Comparison of ENCODE assay signal across 9 cellular contexts in the genomic region with DNA sequence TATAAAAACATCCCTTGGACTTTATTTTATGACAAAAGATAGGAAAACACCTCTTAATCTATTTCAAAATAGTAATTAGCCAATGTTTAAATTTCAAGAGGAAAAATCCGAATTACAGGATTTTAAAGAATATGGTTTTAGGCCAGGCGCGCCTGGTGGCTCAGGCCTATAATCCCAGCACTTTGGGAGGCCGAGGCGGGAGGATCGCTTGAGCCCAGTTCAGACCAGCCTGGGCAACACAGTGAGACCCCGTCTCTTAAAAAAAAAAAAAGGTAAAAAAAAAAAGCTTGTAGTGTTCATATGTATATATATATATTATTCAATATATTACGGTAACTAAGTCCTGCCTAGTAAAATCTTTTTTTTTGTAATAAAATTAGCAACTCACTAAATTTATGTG. TPM values are rescaled to one million over a fixed set of nuclear protein-coding genes. Genes with fewer than 3 reads are reported as not detected.
DNase-seq lines count a peak whose midpoint lies in the region; ATAC-seq, FAIRE-seq and TF ChIP-seq lines count a peak whose summit lies in the region.
"Had no signal": no experiment of that assay in that cellular context is flagged by ENCODE, and none has a peak within 500 bp of the region (broad histone marks: within the 10 kb centered on the region; RNA-seq: fewer than 3 reads in every experiment).

No MANE protein-coding gene starts in this region.

- TF ChIP-seq CTCF in HFF-Myc (IDR thresholded peaks at IDR 0.05; ENCODE audit: low read depth, low read length, missing control alignments) (no peak), right atrium auricular region (IDR thresholded peaks at IDR 0.05) (no peak), smooth muscle cell (IDR thresholded peaks at IDR 0.05; ENCODE audit: borderline replicate concordance, insufficient read depth, poor library complexity, severe bottlenecking) (no peak), CD14-positive monocyte (IDR thresholded peaks at IDR 0.05) (no peak)

- H3K79me2 ChIP-seq in smooth muscle cell (ENCODE audit: low read depth) = peaks cover 64% of the 10 kb centered on the region

- H3K36me3 ChIP-seq in right atrium auricular region (no peaks in the 10 kb centered on the region), smooth muscle cell (ENCODE audit: low read depth) (no peaks in the 10 kb centered on the region)

- peaks cover 14% of the 10 kb centered on the region for H3F3A ChIP-seq in smooth muscle cell (ENCODE audit: low read depth)

- H3K36me3 Mint-ChIP-seq in activated T-helper 1 cell treated with anti-CD3 and anti-CD28 coated beads, Interleukin-12 subunit alpha, Interleukin-12 subunit beta, Interleukin-2, Interleukin-4 antibody, amounts not matched to agents 30 ng/mL and 10 ng/mL and 1 ng/mL, durations not matched to agents 14 hours and 24 hours and 36 hours (ENCODE audit: low read depth) = peaks cover 10% of the 10 kb centered on the region
- peaks cover 0 to 9% of the 10 kb centered on the region in 2 donors for H3K36me3 Mint-ChIP-seq in CD14-positive monocyte

- H3K9me3 ChIP-seq in right atrium auricular region = no peaks in the 10 kb centered on the region
- H3K9me3 ChIP-seq in smooth muscle cell (replicated peaks; ENCODE audit: low read depth) = no peaks in the 10 kb centered on the region

- no peaks in the 10 kb centered on the region for H3K9me3 Mint-ChIP-seq in activated T-helper 1 cell treated with anti-CD3 and anti-CD28 coated beads, Interleukin-12 subunit alpha, Interleukin-12 subunit beta, Interleukin-2, Interleukin-4 antibody, amounts not matched to agents 30 ng/mL and 10 ng/mL and 1 ng/mL, durations not matched to agents 14 hours and 24 hours and 36 hours
- H3K9me3 Mint-ChIP-seq in CD14-positive monocyte = peaks cover 0 to 23% (median 10%) of the 10 kb centered on the region in 7 donors

- 75% methylated on average over 8 of the region's 8 CpGs for WGBS in smooth muscle cell (ENCODE audit: low lambda C conversion rate)

- peaks cover 22% of the 10 kb centered on the region for H3K27me3 Mint-ChIP-seq in activated T-helper 1 cell treated with anti-CD3 and anti-CD28 coated beads, Interleukin-12 subunit alpha, Interleukin-12 subunit beta, Interleukin-2, Interleukin-4 antibody, amounts not matched to agents 30 ng/mL and 10 ng/mL and 1 ng/mL, durations not matched to agents 14 hours and 24 hours and 36 hours (ENCODE audit: insufficient read depth)
- peaks cover 49 to 70% (median 51%) of the 10 kb centered on the region in 3 donors for H3K27me3 Mint-ChIP-seq in CD14-positive monocyte (ENCODE audit: low read depth in 3 of 3)

- peaks cover 49% of the 10 kb centered on the region for H3K4me1 Mint-ChIP-seq in activated T-helper 1 cell treated with anti-CD3 and anti-CD28 coated beads, Interleukin-12 subunit alpha, Interleukin-12 subunit beta, Interleukin-2, Interleukin-4 antibody, amounts not matched to agents 30 ng/mL and 10 ng/mL and 1 ng/mL, durations not matched to agents 14 hours and 24 hours and 36 hours (ENCODE audit: low read depth)
- peaks cover 13% of the 10 kb centered on the region for H3K4me1 Mint-ChIP-seq in CD14-positive monocyte

- H4K20me1 ChIP-seq in smooth muscle cell (ENCODE audit: low read depth) = peaks cover 60% of the 10 kb centered on the region

- FAIRE-seq in frontal cortex (lab: Jason Lieb, UNC) = no peak

- peaks cover 0 to 38% of the 10 kb centered on the region in 2 donors for H3K4me1 ChIP-seq in right atrium auricular region
- H3K4me1 ChIP-seq in smooth muscle cell (ENCODE audit: low read depth) = peaks cover 23% of the 10 kb centered on the region

- H3K9ac ChIP-seq in smooth muscle cell (ENCODE audit: low read depth) = peak overlapping the region; percentile 47

- no peak for ATAC-seq in HG03045 (IDR thresholded peaks at IDR 0.05; ENCODE audit: unreplicated experiment)

- H3K4me3 ChIP-seq in HFF-Myc (replicated peaks; ENCODE audit: low read depth, low read length) (peak overlapping the region; percentile 76), right atrium auricular region (peak overlapping the region; percentile 99 to 100), smooth muscle cell (peak overlapping the region; percentile 67)

- no peak overlapping the region for H2AFZ ChIP-seq in smooth muscle cell (ENCODE audit: low read depth)

- DNase-seq in HFF-Myc (ENCODE audit: extremely low read depth, low read depth) = no peak
- no peak for DNase-seq in activated T-helper 1 cell treated with anti-CD3 and anti-CD28 coated beads, Interleukin-12 subunit alpha, Interleukin-12 subunit beta, Interleukin-2, Interleukin-4 antibody, amounts not matched to agents 30 ng/mL and 10 ng/mL and 1 ng/mL, durations not matched to agents 14 hours and 24 hours and 36 hours (ENCODE audit: low spot score)
- DNase-seq in right atrium auricular region (ENCODE audit: low spot score) = no peak
- DNase-seq in smooth muscle cell (lab: John Stamatoyannopoulos, UW; ENCODE audit: unreplicated experiment) = no peak
- no peak for DNase-seq in frontal cortex (ENCODE audit: low spot score in 2 of 2)
- DNase-seq in kidney tubule cell (ENCODE audit: low spot score) = no peak
- DNase-seq in CD14-positive monocyte (ENCODE audit: low spot score) = no peak
- DNase-seq: Karpas-422 had no signal

- H3K27ac Mint-ChIP-seq in activated T-helper 1 cell treated with anti-CD3 and anti-CD28 coated beads, Interleukin-12 subunit alpha, Interleukin-12 subunit beta, Interleukin-2, Interleukin-4 antibody, amounts not matched to agents 30 ng/mL and 10 ng/mL and 1 ng/mL, durations not matched to agents 14 hours and 24 hours and 36 hours = peak overlapping the region; percentile 50
- H3K27ac Mint-ChIP-seq in CD14-positive monocyte = no peak overlapping the region

- H3K4me2 ChIP-seq in smooth muscle cell = peak overlapping the region; percentile 97

- H3K27ac ChIP-seq in right atrium auricular region = peak overlapping the region; percentile 48 to 89
- H3K27ac ChIP-seq in smooth muscle cell (ENCODE audit: low read depth) = peak overlapping the region; percentile 23

- intact Hi-C loops in activated T-helper 1 cell treated with anti-CD3 and anti-CD28 coated beads, Interleukin-12 subunit alpha, Interleukin-12 subunit beta, Interleukin-2, Interleukin-4 antibody, amounts not matched to agents 30 ng/mL and 10 ng/mL and 1 ng/mL, durations not matched to agents 14 hours and 24 hours and 36 hours (cut with micrococcal nuclease) = loop anchor here (5.0 to 10.0 kb wide), 2 partner anchors 324 to 467 kb away; partner anchors contain the start of gene STK32C
- intact Hi-C loops in CD14-positive monocyte (cut with micrococcal nuclease) = no loop called here

- peak overlapping the region; percentile 88 for H3K4me3 Mint-ChIP-seq in activated T-helper 1 cell treated with anti-CD3 and anti-CD28 coated beads, Interleukin-12 subunit alpha, Interleukin-12 subunit beta, Interleukin-2, Interleukin-4 antibody, amounts not matched to agents 30 ng/mL and 10 ng/mL and 1 ng/mL, durations not matched to agents 14 hours and 24 hours and 36 hours
- H3K4me3 Mint-ChIP-seq in CD14-positive monocyte = peak overlapping the region in 1 of 2 donors; percentile 67

- no peaks in the 10 kb centered on the region for H3K27me3 ChIP-seq in right atrium auricular region
- no peaks in the 10 kb centered on the region for H3K27me3 ChIP-seq in smooth muscle cell (ENCODE audit: low read depth)

RNA-seq across cellular contexts. Expression of gene BNIP3, which starts 1.4 kb away (rescaled TPM):
- 43.0 and 48.9 TPM in 2 replicates for total RNA-seq in activated T-helper 1 cell treated with anti-CD3 and anti-CD28 coated beads, Interleukin-12 subunit alpha, Interleukin-12 subunit beta, Interleukin-2, Interleukin-4 antibody, amounts not matched to agents 30 ng/mL and 10 ng/mL and 1 ng/mL, durations not matched to agents 14 hours and 24 hours and 36 hours
- total RNA-seq in right atrium auricular region (100 to 1,000 TPM; 187 to 189 TPM), smooth muscle cell (290 and 292 TPM in 2 replicates), frontal cortex (33.0 TPM)
- polyA plus RNA-seq in smooth muscle cell (213 and 244 TPM in 2 replicates), CD14-positive monocyte (1 to 10 TPM; 4.6 to 7.2 TPM)
